In the genomic region with DNA sequence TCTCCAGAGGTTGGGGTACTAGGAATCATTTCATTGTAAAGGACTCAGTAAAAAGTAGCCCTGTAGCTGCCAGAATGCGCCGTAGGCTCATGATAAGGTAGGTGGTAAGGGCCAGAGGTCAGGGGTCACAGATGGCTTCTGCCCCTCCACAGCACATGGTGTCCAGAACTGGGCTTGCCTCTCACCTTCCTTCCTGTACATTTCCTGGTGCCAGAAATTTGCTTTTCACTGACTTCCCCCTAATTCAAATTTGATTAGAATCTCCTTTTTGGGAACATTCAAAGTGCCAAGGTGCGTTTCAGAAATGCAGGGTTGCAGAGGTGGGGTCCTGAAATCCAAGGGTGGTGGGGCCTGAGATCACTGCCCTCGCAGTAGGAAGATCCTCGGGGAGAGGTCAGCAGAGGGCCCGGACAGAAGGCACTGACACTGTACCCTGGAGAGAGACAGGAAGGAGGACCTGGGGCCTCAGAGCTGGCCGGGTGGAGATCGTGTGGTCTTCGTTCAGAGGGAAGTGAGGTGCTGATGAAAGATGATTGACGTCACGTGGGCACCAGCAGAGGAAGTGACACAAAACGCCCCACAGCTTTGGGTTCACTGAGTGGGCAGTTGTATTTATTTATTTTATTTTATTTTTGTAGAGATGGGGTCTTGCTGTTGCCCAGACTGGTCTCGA, we compare ENCODE assay signal across 8 cellular contexts. TPM values are rescaled to one million over a fixed set of nuclear protein-coding genes. Genes with fewer than 3 reads are reported as not detected.
DNase-seq lines count a peak whose midpoint lies in the region; ATAC-seq and TF ChIP-seq lines count a peak whose summit lies in the region.

No MANE protein-coding gene starts in this region.

- H3K9me3 ChIP-seq in right lobe of liver (no peaks in the 10 kb centered on the region), suprapubic skin (no peaks in the 10 kb centered on the region), A673 (ENCODE audit: low read depth, low read length, poor library complexity, severe bottlenecking) (no peaks in the 10 kb centered on the region)

- POLR2A ChIA-PET in A673 (lab: Charles Lee; ENCODE audit: low non-redundant PET), result no interaction called here

- TF ChIP-seq POLR2A in NB4 (IDR thresholded peaks at IDR 0.05; ENCODE audit: extremely low read depth, insufficient read length) (peak; percentile 38), right lobe of liver (IDR thresholded peaks at IDR 0.05) (peak; percentile 30), suprapubic skin (IDR thresholded peaks at IDR 0.05) (no peak)

- H3K4me1 ChIP-seq in right lobe of liver (peaks cover 0 to 4% (median 0%) of the 10 kb centered on the region in 4 donors), suprapubic skin (peaks cover 42% of the 10 kb centered on the region), A673 (ENCODE audit: insufficient read depth, low read length, poor library complexity, severe bottlenecking) (peaks cover 10% of the 10 kb centered on the region)

- H3K27ac ChIP-seq in right lobe of liver, result peak overlapping the region in 2 of 3 donors; percentile 31 to 45
- peak overlapping the region; percentile 50 for H3K27ac ChIP-seq in suprapubic skin
- no peak overlapping the region for H3K27ac ChIP-seq in A673 (ENCODE audit: low read depth, low read length, poor library complexity, severe bottlenecking)

- DNase-seq in NB4 (ENCODE audit: low read depth) (peak; percentile 91), right lobe of liver (peak in 2 of 3 donors; percentile 50 to 57), suprapubic skin (ENCODE audit: low spot score in 2 of 2) (no peak), A673 (ENCODE audit: low spot score) (no peak), DMS153 (lab: John Stamatoyannopoulos, UW) (no peak)
- DNase-seq in activated effector memory CD4-positive, alpha-beta T cell treated with anti-CD3 and anti-CD28 coated beads, Interleukin-2, amount 50 U/mL, for 16 hours, result peak; percentile 68

- no peaks in the 10 kb centered on the region for H3K36me3 ChIP-seq in right lobe of liver
- no peaks in the 10 kb centered on the region for H3K36me3 ChIP-seq in suprapubic skin
- H3K36me3 ChIP-seq in A673 (ENCODE audit: insufficient read depth, low read length, poor library complexity, severe bottlenecking), result no peaks in the 10 kb centered on the region

- BruUV-seq in A673 (replicated peaks; lab: Mats Ljungman, UMichigan), result no TSS peak

- TF ChIP-seq EP300 in suprapubic skin (IDR thresholded peaks at IDR 0.05), result no peak

- CTCF ChIA-PET in A673 (lab: Charles Lee), result no interaction called here

- intact Hi-C loops in right lobe of liver (cut with DNase I) (no loop called here), A673 (cut with micrococcal nuclease; ENCODE audit: unreplicated experiment) (no loop called here)

- ATAC-seq in right lobe of liver (no peak), GM19395 (IDR thresholded peaks at IDR 0.05; ENCODE audit: unreplicated experiment) (no peak), HG03039 (IDR thresholded peaks at IDR 0.05; ENCODE audit: unreplicated experiment) (no peak)

- H3K27me3 ChIP-seq in right lobe of liver, result no peaks in the 10 kb centered on the region
- no peaks in the 10 kb centered on the region for H3K27me3 ChIP-seq in suprapubic skin
- no peaks in the 10 kb centered on the region for H3K27me3 ChIP-seq in A673 (replicated peaks; ENCODE audit: insufficient read depth, low read depth, low read length, poor library complexity)

- TF ChIP-seq CTCF in NB4 (IDR thresholded peaks at IDR 0.05; ENCODE audit: low read depth, low read length) (no peak), right lobe of liver (IDR thresholded peaks at IDR 0.05) (no peak), suprapubic skin (IDR thresholded peaks at IDR 0.05) (no peak), A673 (conservative IDR thresholded peaks at IDR 0.05; ENCODE audit: low read depth, low read length) (no peak)

- peak overlapping the region; percentile 8 for H3K4me3 ChIP-seq in NB4 (ENCODE audit: low read depth, low read length)
- H3K4me3 ChIP-seq in right lobe of liver, result no peak overlapping the region
- H3K4me3 ChIP-seq in suprapubic skin, result no peak overlapping the region
- H3K4me3 ChIP-seq in A673 (ENCODE audit: low read depth, low read length, poor library complexity, severe bottlenecking), result no peak overlapping the region

- 66% methylated on average over 11 of the region's 13 CpGs for whole genome bisulfite sequencing in right lobe of liver (ENCODE audit: insufficient coverage, low coverage, low lambda C conversion rate, missing lambda C conversion rate)
- WGBS in suprapubic skin, result 74% methylated on average over 13 of the region's 13 CpGs

RNA-seq across cellular contexts. Expression of gene METRNL, which starts 25.5 kb away (rescaled TPM):
- total RNA-seq in right lobe of liver, result 10 to 100 TPM in 1 of 6 experiments, 1 to 10 TPM in 5; 2.3 to 18.6 (median 5.9) TPM
- total RNA-seq in suprapubic skin, result 100 to 1,000 TPM in 3 of 4 donors, 10 to 100 TPM in 1; 59.1 to 222 (median 155) TPM
- total RNA-seq in A673 (2021), result 16.5 and 18.1 TPM in 2 replicates

Comparison
In these comparisons a context has a peak if more than half of its experiments do, and no peak if none do; other contexts are left out.
1. DNase-seq: peak in NB4 (single experiment), activated effector memory CD4-positive, alpha-beta T cell treated with anti-CD3 and anti-CD28 coated beads, Interleukin-2, amount 50 U/mL, for 16 hours (single experiment) and right lobe of liver (2 of 3); none in suprapubic skin (0 of 2), A673 (single experiment) and DMS153 (single experiment).
2. POLR2A ChIP-seq: peak in NB4 (single experiment) and right lobe of liver (single experiment); none in suprapubic skin (0 of 2).